ENCODE assay signal across 10 cellular contexts in the genomic region with DNA sequence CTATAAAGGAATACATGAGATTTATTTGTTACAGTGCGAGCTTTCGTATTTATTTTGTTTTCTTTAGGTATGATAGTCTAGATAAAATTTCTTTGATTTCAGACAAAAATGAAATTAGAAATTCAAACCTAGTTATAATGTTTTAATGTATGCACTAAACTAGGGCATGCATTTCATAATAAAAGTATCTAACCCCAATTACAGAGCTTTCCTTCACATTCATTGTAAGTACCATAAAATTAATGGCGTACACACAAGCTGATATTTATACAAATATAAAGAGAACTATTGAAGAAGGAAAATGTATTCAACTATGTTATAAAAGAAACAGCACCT.
A peak's percentile ranks its signal among the peaks of the same experiment; 100 is the strongest.
DNase-seq lines count a peak whose midpoint lies in the region; ATAC-seq, FAIRE-seq and TF ChIP-seq lines count a peak whose summit lies in the region.
"Had no signal": no experiment of that assay in that cellular context is flagged by ENCODE, and none has a peak within 500 bp of the region (broad histone marks: within the 10 kb centered on the region; RNA-seq: fewer than 3 reads in every experiment).

No MANE protein-coding gene starts in this region.

- no peak for TF ChIP-seq EP300 in A549 (IDR thresholded peaks at IDR 0.05)

- H3K27ac Mint-ChIP-seq in activated naive CD8-positive, alpha-beta T cell, result no peak overlapping the region
- no peak overlapping the region for H3K27ac Mint-ChIP-seq in mesothelial cell of epicardium

- TF ChIP-seq RAD21 in A549 (conservative IDR thresholded peaks at IDR 0.05 in 1 of 2, IDR thresholded peaks at IDR 0.05 in 1 of 2), result no peak; a peak in 1 of 5 replicates

- no peak for DNase-seq in A549 (ENCODE audit: low read depth in 1 of 2, low spot score in 1 of 2)
- no peak for DNase-seq in GM23248
- DNase-seq in mesothelial cell of epicardium (ENCODE audit: low spot score in 2 of 2, unreplicated experiment in 2 of 2), result no peak
- no peak for DNase-seq in NCI-H1694 (lab: John Stamatoyannopoulos, UW)

- in situ Hi-C loops in GM23248 (cut with MboI), result loop anchor here (10.0 kb wide), 1 partner anchor 750 kb away; no protein-coding TSS in a partner anchor

- H3K27me3 Mint-ChIP-seq in activated naive CD8-positive, alpha-beta T cell, result peaks cover 6% of the 10 kb centered on the region
- H3K27me3 Mint-ChIP-seq in mesothelial cell of epicardium (ENCODE audit: low read depth), result no peaks in the 10 kb centered on the region

- H3K4me3 ChIP-seq in A549 (peak overlapping the region; percentile 35), GM23248 (peak overlapping the region; percentile 66)

- no peak overlapping the region for H3K9ac ChIP-seq in GM23248

- no peaks in the 10 kb centered on the region for H3K9me3 ChIP-seq in A549
- no peaks in the 10 kb centered on the region for H3K9me3 ChIP-seq in GM23248 (ENCODE audit: low read depth)
- H3K9me3 ChIP-seq: spleen had no signal

- H3K9me2 ChIP-seq in GM23248 (ENCODE audit: insufficient read depth), result no peaks in the 10 kb centered on the region

- WGBS in A549 (ENCODE audit: missing lambda C conversion rate), result 16% methylated on average over 3 of the region's 3 CpGs
- 3 to 8% methylated on average over 3 of the region's 3 CpGs for WGBS in GM23248 (ENCODE audit: low coverage in 1 of 2, low lambda C conversion rate in 2 of 2, missing lambda C conversion rate in 2 of 2), 2 experiments

- H3K4me2 ChIP-seq in A549 (peak overlapping the region; percentile 83), GM23248 (ENCODE audit: unreplicated experiment) (peak overlapping the region; percentile 76)

- no peaks in the 10 kb centered on the region for H4K20me1 ChIP-seq in GM23248 (ENCODE audit: insufficient read depth)

- TF ChIP-seq CTCF in A549 (IDR thresholded peaks at IDR 0.05), result no peak; the same call in 2 of the 3 replicates
- TF ChIP-seq CTCF in mesothelial cell of epicardium (IDR thresholded peaks at IDR 0.05; ENCODE audit: unreplicated experiment), result peak; percentile 43

- ATAC-seq in A549, result no peak
- ATAC-seq in GM18909 (IDR thresholded peaks at IDR 0.05; ENCODE audit: poor library complexity, unreplicated experiment), result no peak
- ATAC-seq in HG03457 (IDR thresholded peaks at IDR 0.05; ENCODE audit: unreplicated experiment), result no peak
- no peak for ATAC-seq in HG03460 (IDR thresholded peaks at IDR 0.05; ENCODE audit: unreplicated experiment)

- no peaks in the 10 kb centered on the region for H3K79me2 ChIP-seq in GM23248 (ENCODE audit: insufficient read depth)

- no peak for TF ChIP-seq POLR2A in A549 (IDR thresholded peaks at IDR 0.05; ENCODE audit: low read length)

- peak overlapping the region; percentile 85 for H2AFZ ChIP-seq in GM23248

- peak overlapping the region; percentile 76 for H3K4me3 Mint-ChIP-seq in activated naive CD8-positive, alpha-beta T cell
- H3K4me3 Mint-ChIP-seq in mesothelial cell of epicardium, result peak overlapping the region; percentile 74

- peaks cover 7% of the 10 kb centered on the region for H3K4me1 Mint-ChIP-seq in activated naive CD8-positive, alpha-beta T cell (ENCODE audit: low read depth)
- H3K4me1 Mint-ChIP-seq in mesothelial cell of epicardium, result peaks cover 4% of the 10 kb centered on the region

- POLR2A ChIA-PET in A549 (lab: Yijun Ruan, JAX), result no interaction called here

- H3K27ac ChIP-seq in A549, result no peak overlapping the region
- H3K27ac ChIP-seq in GM23248, result no peak overlapping the region
- H3K27ac ChIP-seq: epithelial cell of prostate, spleen had no signal

- H3F3A ChIP-seq in GM23248 (ENCODE audit: insufficient read depth), result no peaks in the 10 kb centered on the region

- H3K27me3 ChIP-seq in GM23248 (replicated peaks; ENCODE audit: insufficient read depth), result 0 out of 2 replicates have a peak, but pooled peaks cover 3% of the 10 kb centered on the region

- no peaks in the 10 kb centered on the region for H3K36me3 Mint-ChIP-seq in activated naive CD8-positive, alpha-beta T cell
- no peaks in the 10 kb centered on the region for H3K36me3 Mint-ChIP-seq in mesothelial cell of epicardium

- CTCF ChIA-PET in A549 (lab: Yijun Ruan, JAX), result interaction anchor here (0.6 to 4.1 kb wide), 47 partner anchors 9 to 1204 kb away, joined by 3 to 36 read pairs (median 4); no protein-coding TSS in a partner anchor

- H3K4me1 ChIP-seq in A549 (no peaks in the 10 kb centered on the region), GM23248 (ENCODE audit: insufficient read depth) (no peaks in the 10 kb centered on the region)

- no peak for FAIRE-seq in A549 (lab: Jason Lieb, UNC)

- H3K36me3 ChIP-seq in GM23248 (ENCODE audit: low read depth), result no peaks in the 10 kb centered on the region
- H3K36me3 ChIP-seq: spleen had no signal

- H3K9me3 Mint-ChIP-seq in activated naive CD8-positive, alpha-beta T cell (ENCODE audit: low read depth), result no peaks in the 10 kb centered on the region
- no peaks in the 10 kb centered on the region for H3K9me3 Mint-ChIP-seq in mesothelial cell of epicardium

TF ChIP-seq in A549, 52 proteins besides CTCF, POLR2A, EP300 and RAD21:
- TF ChIP-seq, protein P1, sequence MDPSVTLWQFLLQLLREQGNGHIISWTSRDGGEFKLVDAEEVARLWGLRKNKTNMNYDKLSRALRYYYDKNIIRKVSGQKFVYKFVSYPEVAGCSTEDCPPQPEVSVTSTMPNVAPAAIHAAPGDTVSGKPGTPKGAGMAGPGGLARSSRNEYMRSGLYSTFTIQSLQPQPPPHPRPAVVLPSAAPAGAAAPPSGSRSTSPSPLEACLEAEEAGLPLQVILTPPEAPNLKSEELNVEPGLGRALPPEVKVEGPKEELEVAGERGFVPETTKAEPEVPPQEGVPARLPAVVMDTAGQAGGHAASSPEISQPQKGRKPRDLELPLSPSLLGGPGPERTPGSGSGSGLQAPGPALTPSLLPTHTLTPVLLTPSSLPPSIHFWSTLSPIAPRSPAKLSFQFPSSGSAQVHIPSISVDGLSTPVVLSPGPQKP (IDR thresholded peaks at IDR 0.05; ENCODE audit: low read depth, low read length), result no peak
- no peak for TF ChIP-seq SMC3 (IDR thresholded peaks at IDR 0.05)
- TF ChIP-seq NPAS2 (CRISPR knock-in tag; IDR thresholded peaks at IDR 0.05; ENCODE audit: borderline replicate concordance), result no peak
